14 cellular contexts compared by ENCODE assay signal in the genomic region with DNA sequence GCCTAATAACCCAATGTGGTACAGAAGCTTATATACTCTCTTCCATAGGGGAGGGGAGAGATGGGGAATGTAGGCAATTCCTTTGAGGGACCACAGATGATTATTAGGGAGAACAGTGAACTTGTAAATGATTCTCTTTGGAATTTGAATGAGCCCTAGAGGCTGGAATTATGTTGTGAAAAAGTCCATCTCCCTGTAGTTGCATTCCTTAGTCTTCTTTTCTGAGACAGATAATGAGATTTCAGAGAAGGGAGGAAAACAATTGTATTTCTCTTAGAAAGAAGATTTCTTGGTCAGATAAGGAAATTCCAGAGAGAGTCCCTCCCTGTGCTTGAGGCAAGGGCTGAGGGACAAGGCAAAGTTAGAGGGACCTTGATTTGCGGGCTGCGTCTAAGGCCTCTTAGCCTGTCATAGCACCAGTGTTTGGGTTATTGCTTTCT.
DNase-seq lines count a peak whose midpoint lies in the region; TF ChIP-seq lines count a peak whose summit lies in the region.
"Had no signal": no experiment of that assay in that cellular context is flagged by ENCODE, and none has a peak within 500 bp of the region (broad histone marks: within the 10 kb centered on the region; RNA-seq: fewer than 3 reads in every experiment).

No MANE protein-coding gene starts in this region.

- no peak for TF ChIP-seq CTCF in fibroblast of villous mesenchyme (IDR thresholded peaks at IDR 0.05; ENCODE audit: insufficient read depth, low read depth, low read length)

- peak; percentile 27 for DNase-seq in GM03348 (ENCODE audit: low spot score)
- DNase-seq in SJSA1 (ENCODE audit: low read depth in 1 of 2, low spot score in 2 of 2): peak in 1 of 2 experiments; percentile 76
- peak; percentile 54 for DNase-seq in fibroblast of villous mesenchyme (ENCODE audit: low read depth)
- DNase-seq in renal cortical epithelial cell (ENCODE audit: low read depth): peak; percentile 51
- no peak for DNase-seq in ecto neural progenitor cell (ENCODE audit: low spot score)
- no peak for DNase-seq in iPS-NIHi11 (ENCODE audit: low spot score)
- DNase-seq in NCI-H2107 treated with DMSO at 0.1 percent for 48 hours (lab: John Stamatoyannopoulos, UW; ENCODE audit: unreplicated experiment): no peak
- no peak for DNase-seq in activated CD8-positive, alpha-beta memory T cell treated with anti-CD3 and anti-CD28 coated beads for 24 hours
- DNase-seq: activated T-cell treated with anti-CD3 and anti-CD28 coated beads, Interleukin-2, amount 50 U/mL, for 24 hours; cerebellar nuclear complex; MV-4-11; NCI-H446; nucleus accumbens had no signal

- H3K4me1 ChIP-seq in SJSA1 (replicated peaks): peaks cover 38% of the 10 kb centered on the region

- H3K4me3 ChIP-seq in SJSA1 (no peak overlapping the region), fibroblast of villous mesenchyme (ENCODE audit: low read depth, low read length) (no peak overlapping the region)

- H3K36me3 ChIP-seq in SJSA1: no peaks in the 10 kb centered on the region

- peak overlapping the region; percentile 90 for H3K27ac ChIP-seq in SJSA1
- H3K27ac ChIP-seq: HL-60 had no signal

- peaks cover 7% of the 10 kb centered on the region for H3K9me3 ChIP-seq in SJSA1 (replicated peaks)

- H3K27me3 ChIP-seq in SJSA1 (replicated peaks): no peaks in the 10 kb centered on the region

Comparison
In these comparisons a context has a peak if more than half of its experiments do, and no peak if none do; other contexts are left out.
1. DNase-seq: peak in GM03348 (single experiment), fibroblast of villous mesenchyme (single experiment) and renal cortical epithelial cell (single experiment); none in ecto neural progenitor cell (single experiment), iPS-NIHi11 (single experiment), NCI-H2107 treated with DMSO at 0.1 percent for 48 hours (single experiment) and activated CD8-positive, alpha-beta memory T cell treated with anti-CD3 and anti-CD28 coated beads for 24 hours (single experiment).